ENCODE assay signal across 1 cellular context in the genomic region with DNA sequence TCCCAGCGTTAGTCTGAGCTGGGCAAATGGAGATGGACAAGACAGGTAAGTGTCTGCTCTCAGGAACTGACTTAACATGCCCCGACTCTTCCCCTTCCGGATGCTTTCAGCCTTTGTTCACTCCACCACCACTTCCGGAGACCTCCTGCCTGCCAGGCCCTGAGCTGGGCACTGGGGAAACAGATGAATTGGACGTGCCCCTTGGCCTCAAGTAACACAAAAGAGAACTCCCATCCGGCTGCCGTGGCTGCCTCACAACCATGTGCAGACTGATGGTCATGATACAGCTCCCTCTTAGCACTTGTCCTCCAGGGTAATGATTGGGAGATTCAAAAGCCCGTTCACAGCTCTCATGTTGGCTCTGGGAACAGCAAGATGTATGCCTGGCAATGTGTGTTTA.
TF ChIP-seq lines count a peak whose summit lies in the region.

No MANE protein-coding gene starts in this region.

TF ChIP-seq in WTC11, 78 proteins besides CTCF, POLR2A, EP300 and RAD21 (continued from another document):
- no peak for TF ChIP-seq ZNF281 (CRISPR knock-in tag; IDR thresholded peaks at IDR 0.05)
TF ChIP-seq in WTC11: peak in this region for 0.
